Comparison of ENCODE assay signal across 20 cellular contexts in the genomic region with DNA sequence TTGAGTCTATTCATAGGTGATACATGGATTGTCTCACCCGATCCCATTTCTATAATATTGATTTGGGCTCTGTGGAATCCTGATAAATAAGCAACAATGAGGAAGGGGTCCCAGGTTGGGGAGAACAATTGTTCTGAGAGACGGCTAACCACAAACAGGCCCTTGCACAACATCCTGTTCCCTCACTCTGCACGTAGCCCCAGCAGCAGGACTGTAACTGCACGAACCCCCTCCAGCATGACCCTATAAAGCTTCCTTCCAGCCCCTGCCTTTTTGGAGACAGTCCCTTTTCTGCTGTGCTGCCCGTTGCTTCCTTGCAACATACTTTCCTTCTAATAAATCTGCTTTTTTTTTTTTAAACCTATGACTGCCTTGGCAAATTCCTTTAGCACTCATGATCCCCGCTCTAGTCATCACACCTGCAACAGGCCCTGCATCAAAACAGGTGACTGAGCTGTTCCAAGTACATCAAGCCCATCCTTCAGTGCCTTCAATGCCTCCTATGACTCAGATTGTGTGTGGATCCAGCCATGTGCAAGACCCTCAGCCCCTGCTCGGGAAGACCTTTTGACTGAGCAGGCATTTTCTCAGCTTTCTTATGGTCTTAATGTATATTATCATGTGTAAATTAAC.
DNase-seq lines count a peak whose midpoint lies in the region; ATAC-seq, FAIRE-seq and TF ChIP-seq lines count a peak whose summit lies in the region.
"Had no signal": no experiment of that assay in that cellular context is flagged by ENCODE, and none has a peak within 500 bp of the region (broad histone marks: within the 10 kb centered on the region; RNA-seq: fewer than 3 reads in every experiment).

No MANE protein-coding gene starts in this region.

- ATAC-seq in activated CD4-positive, alpha-beta T cell treated with anti-CD3 and anti-CD28 coated beads for 36 hours: peak; percentile 61
- ATAC-seq: WTC11 had no signal

- POLR2A ChIA-PET in activated CD4-positive, alpha-beta T cell treated with anti-CD3 and anti-CD28 coated beads for 36 hours (lab: Charles Lee): no interaction called here

- peak; percentile 30 for DNase-seq in activated CD4-positive, alpha-beta T cell treated with anti-CD3 and anti-CD28 coated beads for 36 hours
- DNase-seq in activated CD4-positive, alpha-beta T cell treated with anti-CD3 and anti-CD28 coated beads, Interleukin-2, amount 50 U/mL, for 4 hours: no peak
- no peak for DNase-seq in T-helper 2 cell treated with Interferon-gamma antibody and Interleukin-4, amounts not matched to agents 5 μg/mL and 100 μg/mL, for 36 hours (ENCODE audit: low spot score)
- DNase-seq in neuronal stem cell (ENCODE audit: low spot score): no peak
- DNase-seq in H7: no peak
- no peak for DNase-seq in neural progenitor cell (ENCODE audit: low spot score)
- DNase-seq in frontal cortex (ENCODE audit: low spot score in 2 of 2): no peak
- DNase-seq: 8988T; activated T-cell treated with anti-CD3 and anti-CD28 coated beads, Interleukin-2, amount 50 U/mL, for 24 hours; aorta; colonic mucosa; COR-L47; left ventricle myocardium inferior; NCI-H2029 treated with DMSO at 0.1 percent for 48 hours; right lobe of liver; stimulated activated naive CD4-positive, alpha-beta T cell had no signal

- H2AFZ ChIP-seq in neuronal stem cell (ENCODE audit: low read length) (no peak overlapping the region), neural progenitor cell (replicated peaks) (no peak overlapping the region)
- H2AFZ ChIP-seq: hepatocyte had no signal

- H3K27ac ChIP-seq in KOPT-K1 (ENCODE audit: low read depth, low read length, poor library complexity, severe bottlenecking) (peak overlapping the region; percentile 27), neuronal stem cell (replicated peaks; ENCODE audit: low read length) (no peak overlapping the region), neural progenitor cell (no peak overlapping the region)
- H3K27ac ChIP-seq: colonic mucosa, hepatocyte, left ventricle myocardium inferior, right lobe of liver, SK-N-MC had no signal

- H4K8ac ChIP-seq in neuronal stem cell (ENCODE audit: low read depth, low read length): no peak overlapping the region

- no peaks in the 10 kb centered on the region for H3K9me3 Mint-ChIP-seq in activated CD4-positive, alpha-beta T cell treated with anti-CD3 and anti-CD28 coated beads for 36 hours (ENCODE audit: low read depth)
- H3K9me3 Mint-ChIP-seq in T-helper 2 cell treated with Interferon-gamma antibody and Interleukin-4, amounts not matched to agents 5 μg/mL and 100 μg/mL, for 36 hours: no peaks in the 10 kb centered on the region
- H3K9me3 Mint-ChIP-seq in neural progenitor cell: peaks cover 7% of the 10 kb centered on the region
- H3K9me3 Mint-ChIP-seq: activated T-cell treated with anti-CD3 and anti-CD28 coated beads, Interleukin-2, amount 50 U/mL, for 24 hours; WTC11 had no signal

- H3K27me3 Mint-ChIP-seq in activated CD4-positive, alpha-beta T cell treated with anti-CD3 and anti-CD28 coated beads for 36 hours: no peaks in the 10 kb centered on the region
- H3K27me3 Mint-ChIP-seq in T-helper 2 cell treated with Interferon-gamma antibody and Interleukin-4, amounts not matched to agents 5 μg/mL and 100 μg/mL, for 36 hours (ENCODE audit: low read depth): peaks cover 4% of the 10 kb centered on the region
- no peaks in the 10 kb centered on the region for H3K27me3 Mint-ChIP-seq in neural progenitor cell (ENCODE audit: insufficient read depth, low read depth)

- H3K4ac ChIP-seq in neuronal stem cell (ENCODE audit: low read length): no peak overlapping the region

- H3K9me3 ChIP-seq in KOPT-K1 (ENCODE audit: insufficient read depth, low read length, poor library complexity, severe bottlenecking): no peaks in the 10 kb centered on the region
- H3K9me3 ChIP-seq in neuronal stem cell (replicated peaks in 1 of 2; ENCODE audit: control insufficient read depth in 2 of 2, insufficient read depth in 1 of 2, low read depth in 1 of 2, low read length in 2 of 2): peaks cover 0 to 2% of the 10 kb centered on the region in 2 donors
- no peaks in the 10 kb centered on the region for H3K9me3 ChIP-seq in neural progenitor cell (ENCODE audit: low read depth)
- H3K9me3 ChIP-seq: colonic mucosa, right lobe of liver had no signal

- H3K79me1 ChIP-seq in neuronal stem cell (ENCODE audit: low read depth, low read length): no peaks in the 10 kb centered on the region

- H4K91ac ChIP-seq in neuronal stem cell (ENCODE audit: low read depth, low read length, poor library complexity): no peak overlapping the region

- no peak overlapping the region for H2AK5ac ChIP-seq in neuronal stem cell (ENCODE audit: low read depth, low read length)

- intact Hi-C loops in activated CD4-positive, alpha-beta T cell treated with anti-CD3 and anti-CD28 coated beads for 36 hours (cut with DNase I, micrococcal nuclease): no loop called here

- H3K4me3 Mint-ChIP-seq in activated CD4-positive, alpha-beta T cell treated with anti-CD3 and anti-CD28 coated beads for 36 hours: no peak overlapping the region
- peak overlapping the region; percentile 60 for H3K4me3 Mint-ChIP-seq in T-helper 2 cell treated with Interferon-gamma antibody and Interleukin-4, amounts not matched to agents 5 μg/mL and 100 μg/mL, for 36 hours
- H3K4me3 Mint-ChIP-seq in neural progenitor cell: no peak overlapping the region
- H3K4me3 Mint-ChIP-seq: activated T-cell treated with anti-CD3 and anti-CD28 coated beads, Interleukin-2, amount 50 U/mL, for 24 hours; WTC11 had no signal

- H3K36me3 ChIP-seq in KOPT-K1 (ENCODE audit: insufficient read depth, low read length): no peaks in the 10 kb centered on the region
- H3K36me3 ChIP-seq in neuronal stem cell (replicated peaks in 1 of 2; ENCODE audit: control insufficient read depth in 2 of 2, insufficient read depth in 2 of 2, low read length in 2 of 2): peaks cover 0 to 51% of the 10 kb centered on the region in 2 donors
- no peaks in the 10 kb centered on the region for H3K36me3 ChIP-seq in H7 (replicated peaks; ENCODE audit: control insufficient read depth, insufficient read depth, low read length)
- H3K36me3 ChIP-seq in neural progenitor cell: no peaks in the 10 kb centered on the region
- H3K36me3 ChIP-seq: colonic mucosa, left ventricle myocardium inferior, right lobe of liver had no signal

- H3K79me2 ChIP-seq in neural progenitor cell (ENCODE audit: low read depth): no peaks in the 10 kb centered on the region
- H3K79me2 ChIP-seq: hepatocyte had no signal

- CTCF ChIA-PET in activated CD4-positive, alpha-beta T cell treated with anti-CD3 and anti-CD28 coated beads for 36 hours (lab: Charles Lee): no interaction called here

- H3K14ac ChIP-seq in neuronal stem cell (ENCODE audit: low read length): no peak overlapping the region

- no CpG with 5 or more reads among the region's 7 CpGs for WGBS in neuronal stem cell (ENCODE audit: extremely low coverage in 2 of 2, insufficient read length in 2 of 2, insufficient replicate concordance in 1 of 2), 2 donors

- H3K27me3 ChIP-seq in neuronal stem cell (ENCODE audit: control insufficient read depth in 3 of 3, insufficient read depth in 3 of 3, low read depth in 1 of 3, low read length in 3 of 3) (no peaks in the 10 kb centered on the region), H7 (ENCODE audit: control insufficient read depth, insufficient read depth, low read length) (no peaks in the 10 kb centered on the region), neural progenitor cell (no peaks in the 10 kb centered on the region)
- H3K27me3 ChIP-seq: colonic mucosa, hepatocyte, right lobe of liver had no signal

- H3K27ac Mint-ChIP-seq in activated CD4-positive, alpha-beta T cell treated with anti-CD3 and anti-CD28 coated beads for 36 hours: no peak overlapping the region
- H3K27ac Mint-ChIP-seq in T-helper 2 cell treated with Interferon-gamma antibody and Interleukin-4, amounts not matched to agents 5 μg/mL and 100 μg/mL, for 36 hours: peak overlapping the region; percentile 73
- no peak overlapping the region for H3K27ac Mint-ChIP-seq in neural progenitor cell
- H3K27ac Mint-ChIP-seq: activated T-cell treated with anti-CD3 and anti-CD28 coated beads, Interleukin-2, amount 50 U/mL, for 24 hours; WTC11 had no signal

- H3K4me1 Mint-ChIP-seq in activated CD4-positive, alpha-beta T cell treated with anti-CD3 and anti-CD28 coated beads for 36 hours: peaks cover 12% of the 10 kb centered on the region
- H3K4me1 Mint-ChIP-seq in T-helper 2 cell treated with Interferon-gamma antibody and Interleukin-4, amounts not matched to agents 5 μg/mL and 100 μg/mL, for 36 hours (ENCODE audit: low read depth): peaks cover 15% of the 10 kb centered on the region
- peaks cover 15% of the 10 kb centered on the region for H3K4me1 Mint-ChIP-seq in neural progenitor cell
- H3K4me1 Mint-ChIP-seq: WTC11 had no signal

- H3K4me2 ChIP-seq in neuronal stem cell (ENCODE audit: insufficient read depth, low read length, poor library complexity, severe bottlenecking) (no peak overlapping the region), neural progenitor cell (no peak overlapping the region)
- H3K4me2 ChIP-seq: hepatocyte had no signal

- no peak overlapping the region for H2BK12ac ChIP-seq in neuronal stem cell (ENCODE audit: low read length)

- H3K18ac ChIP-seq in neuronal stem cell (ENCODE audit: low read length): peak overlapping the region; percentile 40

- H2BK15ac ChIP-seq in neuronal stem cell (ENCODE audit: low read length): no peak overlapping the region

- H2BK5ac ChIP-seq in neuronal stem cell (ENCODE audit: low read length): no peak overlapping the region

- TF ChIP-seq CTCF in neural progenitor cell (IDR thresholded peaks at IDR 0.05): no peak

- H3K36me3 Mint-ChIP-seq in activated CD4-positive, alpha-beta T cell treated with anti-CD3 and anti-CD28 coated beads for 36 hours (ENCODE audit: low read depth): no peaks in the 10 kb centered on the region
- H3K36me3 Mint-ChIP-seq in T-helper 2 cell treated with Interferon-gamma antibody and Interleukin-4, amounts not matched to agents 5 μg/mL and 100 μg/mL, for 36 hours (ENCODE audit: low read depth): peaks cover 4% of the 10 kb centered on the region
- H3K36me3 Mint-ChIP-seq in neural progenitor cell: peaks cover 11% of the 10 kb centered on the region

- H3K4me3 ChIP-seq in neuronal stem cell (ENCODE audit: low read length in 2 of 2) (no peak overlapping the region), H7 (ENCODE audit: insufficient read depth, low read depth, low read length) (no peak overlapping the region), neural progenitor cell (no peak overlapping the region)
- H3K4me3 ChIP-seq: colonic mucosa, hepatocyte, left ventricle myocardium inferior, right lobe of liver, SK-N-MC had no signal

- H3K4me1 ChIP-seq in neuronal stem cell (ENCODE audit: control insufficient read depth in 2 of 2, insufficient read depth in 1 of 2, low read depth in 1 of 2, low read length in 2 of 2) (peaks cover 1 to 2% of the 10 kb centered on the region in 2 donors), neural progenitor cell (peaks cover 7% of the 10 kb centered on the region)
- H3K4me1 ChIP-seq: colonic mucosa, left ventricle myocardium inferior, right lobe of liver had no signal

- no peak overlapping the region for H3K23ac ChIP-seq in neuronal stem cell (ENCODE audit: low read depth, low read length, poor library complexity)

- H3F3A ChIP-seq in neural progenitor cell (ENCODE audit: low read depth): no peaks in the 10 kb centered on the region

- H3K9ac ChIP-seq in neuronal stem cell (ENCODE audit: low read depth, low read length, poor library complexity): no peak overlapping the region
- no peak overlapping the region for H3K9ac ChIP-seq in neural progenitor cell

- FAIRE-seq in frontal cortex (lab: Jason Lieb, UNC): no peak

- H4K20me1 ChIP-seq in neural progenitor cell (ENCODE audit: low read depth): no peaks in the 10 kb centered on the region

- no peak overlapping the region for H2BK120ac ChIP-seq in neuronal stem cell (ENCODE audit: low read depth, low read length)
